In the genomic region with DNA sequence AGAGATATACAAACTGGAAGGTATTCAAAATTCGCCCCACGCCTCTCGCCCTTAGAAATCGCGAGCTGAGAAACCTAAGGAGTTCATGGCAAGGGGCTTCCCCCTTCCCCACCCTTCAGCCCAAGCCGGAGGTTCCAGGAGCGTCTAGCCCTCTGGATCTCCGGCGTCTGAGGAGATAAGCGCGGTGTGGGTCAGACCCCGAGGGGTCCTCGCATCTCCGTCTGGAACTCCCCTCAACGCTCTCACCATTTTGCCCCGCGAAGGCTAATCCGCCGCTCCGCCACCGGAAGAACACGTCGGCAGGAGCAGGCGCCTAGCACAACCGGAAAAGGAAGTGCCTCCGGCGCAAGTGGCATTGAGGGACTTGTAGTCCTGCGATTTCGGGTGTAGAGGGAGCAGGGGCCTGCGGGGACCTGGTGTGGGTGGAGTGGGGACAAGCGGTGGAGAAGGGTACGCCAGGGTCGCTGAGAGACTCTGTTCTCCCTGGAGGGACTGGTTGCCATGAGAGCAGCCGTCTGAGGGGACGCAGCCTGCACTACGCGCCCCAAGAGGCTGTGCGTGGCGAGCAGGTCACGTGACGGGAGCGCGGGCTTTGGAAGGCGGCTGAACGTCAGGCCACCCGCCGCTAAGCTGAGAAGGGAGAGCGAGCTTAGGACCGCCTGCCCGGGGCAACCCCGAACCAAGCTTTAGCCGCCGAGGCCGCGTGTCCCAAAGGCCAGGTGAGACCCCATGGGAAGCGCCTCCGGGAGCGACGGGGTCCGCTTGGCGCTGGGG, we compare ENCODE assay signal across 1 cellular context.
TF ChIP-seq lines count a peak whose summit lies in the region.

A gene with protein sequence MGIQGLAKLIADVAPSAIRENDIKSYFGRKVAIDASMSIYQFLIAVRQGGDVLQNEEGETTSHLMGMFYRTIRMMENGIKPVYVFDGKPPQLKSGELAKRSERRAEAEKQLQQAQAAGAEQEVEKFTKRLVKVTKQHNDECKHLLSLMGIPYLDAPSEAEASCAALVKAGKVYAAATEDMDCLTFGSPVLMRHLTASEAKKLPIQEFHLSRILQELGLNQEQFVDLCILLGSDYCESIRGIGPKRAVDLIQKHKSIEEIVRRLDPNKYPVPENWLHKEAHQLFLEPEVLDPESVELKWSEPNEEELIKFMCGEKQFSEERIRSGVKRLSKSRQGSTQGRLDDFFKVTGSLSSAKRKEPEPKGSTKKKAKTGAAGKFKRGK (plus strand): TSS at position 602 of the 774 bp plus-strand sequence. CDS start 2,451 bp downstream, outside the sequence.
A gene (minus strand): TSS at position 290 of the 774 bp plus-strand sequence. CDS start 41 bp downstream, at position 249.

TF ChIP-seq in SK-N-SH, 30 proteins besides CTCF, POLR2A, EP300 and RAD21 (continued from another document):
- TF ChIP-seq, protein P1, sequence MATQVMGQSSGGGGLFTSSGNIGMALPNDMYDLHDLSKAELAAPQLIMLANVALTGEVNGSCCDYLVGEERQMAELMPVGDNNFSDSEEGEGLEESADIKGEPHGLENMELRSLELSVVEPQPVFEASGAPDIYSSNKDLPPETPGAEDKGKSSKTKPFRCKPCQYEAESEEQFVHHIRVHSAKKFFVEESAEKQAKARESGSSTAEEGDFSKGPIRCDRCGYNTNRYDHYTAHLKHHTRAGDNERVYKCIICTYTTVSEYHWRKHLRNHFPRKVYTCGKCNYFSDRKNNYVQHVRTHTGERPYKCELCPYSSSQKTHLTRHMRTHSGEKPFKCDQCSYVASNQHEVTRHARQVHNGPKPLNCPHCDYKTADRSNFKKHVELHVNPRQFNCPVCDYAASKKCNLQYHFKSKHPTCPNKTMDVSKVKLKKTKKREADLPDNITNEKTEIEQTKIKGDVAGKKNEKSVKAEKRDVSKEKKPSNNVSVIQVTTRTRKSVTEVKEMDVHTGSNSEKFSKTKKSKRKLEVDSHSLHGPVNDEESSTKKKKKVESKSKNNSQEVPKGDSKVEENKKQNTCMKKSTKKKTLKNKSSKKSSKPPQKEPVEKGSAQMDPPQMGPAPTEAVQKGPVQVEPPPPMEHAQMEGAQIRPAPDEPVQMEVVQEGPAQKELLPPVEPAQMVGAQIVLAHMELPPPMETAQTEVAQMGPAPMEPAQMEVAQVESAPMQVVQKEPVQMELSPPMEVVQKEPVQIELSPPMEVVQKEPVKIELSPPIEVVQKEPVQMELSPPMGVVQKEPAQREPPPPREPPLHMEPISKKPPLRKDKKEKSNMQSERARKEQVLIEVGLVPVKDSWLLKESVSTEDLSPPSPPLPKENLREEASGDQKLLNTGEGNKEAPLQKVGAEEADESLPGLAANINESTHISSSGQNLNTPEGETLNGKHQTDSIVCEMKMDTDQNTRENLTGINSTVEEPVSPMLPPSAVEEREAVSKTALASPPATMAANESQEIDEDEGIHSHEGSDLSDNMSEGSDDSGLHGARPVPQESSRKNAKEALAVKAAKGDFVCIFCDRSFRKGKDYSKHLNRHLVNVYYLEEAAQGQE (IDR thresholded peaks at IDR 0.05; ENCODE audit: low read depth, low read length), result peak; percentile 42; the same call in 1 of the 2 replicates
- peak; percentile 62 for TF ChIP-seq CHD2 (IDR thresholded peaks at IDR 0.05; ENCODE audit: low read length, partially characterized antibody)
- TF ChIP-seq POLR2AphosphoS5 (IDR thresholded peaks at IDR 0.05; ENCODE audit: low read depth, low read length), result peak; percentile 88; the same call in 1 of the 2 replicates
- no peak for TF ChIP-seq RXRA (IDR thresholded peaks at IDR 0.05; ENCODE audit: borderline replicate concordance, low read depth)
- no peak for TF ChIP-seq FOXM1 (IDR thresholded peaks at IDR 0.05; ENCODE audit: low read depth)
- TF ChIP-seq, protein P2, sequence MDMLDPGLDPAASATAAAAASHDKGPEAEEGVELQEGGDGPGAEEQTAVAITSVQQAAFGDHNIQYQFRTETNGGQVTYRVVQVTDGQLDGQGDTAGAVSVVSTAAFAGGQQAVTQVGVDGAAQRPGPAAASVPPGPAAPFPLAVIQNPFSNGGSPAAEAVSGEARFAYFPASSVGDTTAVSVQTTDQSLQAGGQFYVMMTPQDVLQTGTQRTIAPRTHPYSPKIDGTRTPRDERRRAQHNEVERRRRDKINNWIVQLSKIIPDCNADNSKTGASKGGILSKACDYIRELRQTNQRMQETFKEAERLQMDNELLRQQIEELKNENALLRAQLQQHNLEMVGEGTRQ (IDR thresholded peaks at IDR 0.05; ENCODE audit: borderline replicate concordance, low read depth, low read length), result peak; percentile 84
- no peak for TF ChIP-seq FOXJ3 (CRISPR knock-in tag; IDR thresholded peaks at IDR 0.05)
- TF ChIP-seq, protein P3, sequence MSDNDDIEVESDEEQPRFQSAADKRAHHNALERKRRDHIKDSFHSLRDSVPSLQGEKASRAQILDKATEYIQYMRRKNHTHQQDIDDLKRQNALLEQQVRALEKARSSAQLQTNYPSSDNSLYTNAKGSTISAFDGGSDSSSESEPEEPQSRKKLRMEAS (IDR thresholded peaks at IDR 0.05; ENCODE audit: low read depth), result peak; percentile 81
- TF ChIP-seq SIN3A (IDR thresholded peaks at IDR 0.05; ENCODE audit: borderline replicate concordance, low read depth, low read length), result peak; percentile 91
- peak; percentile 0; the same call in 1 of the 2 replicates for TF ChIP-seq NFIC (IDR thresholded peaks at IDR 0.05; ENCODE audit: borderline replicate concordance)
- TF ChIP-seq GABPA (IDR thresholded peaks at IDR 0.05; ENCODE audit: low read depth), result peak; percentile 96
- peak; percentile 92 for TF ChIP-seq TAF1 (IDR thresholded peaks at IDR 0.05; ENCODE audit: borderline replicate concordance, low read depth, low read length)
- TF ChIP-seq NRF1 (IDR thresholded peaks at IDR 0.05; ENCODE audit: low read depth, low read length), result peak; percentile 58; the same call in 1 of the 2 replicates
TF ChIP-seq in SK-N-SH: peak in this region for 14.
